17 cellular contexts compared by ENCODE assay signal in genomic region chr17:36928450-36929125, GRCh38. TPM values are rescaled to one million over a fixed set of nuclear protein-coding genes. Genes with fewer than 3 reads are reported as not detected.
DNase-seq lines count a peak whose midpoint lies in the region; ATAC-seq and TF ChIP-seq lines count a peak whose summit lies in the region.
"Had no signal": no experiment of that assay in that cellular context is flagged by ENCODE, and none has a peak within 500 bp of the region (broad histone marks: within the 10 kb centered on the region; RNA-seq: fewer than 3 reads in every experiment).

No MANE protein-coding gene starts in this region.

- H3K9me3 ChIP-seq in HEK293 (ENCODE audit: control insufficient read depth, insufficient read depth, low read depth, low read length) (no peaks in the 10 kb centered on the region), iPS-20b (ENCODE audit: insufficient read depth, low read depth, low read length) (no peaks in the 10 kb centered on the region)

- H3K4me1 ChIP-seq in HEK293 (ENCODE audit: control insufficient read depth, insufficient read depth, low read length) (peaks cover 16% of the 10 kb centered on the region), iPS-20b (ENCODE audit: insufficient read depth, low read length) (peaks cover 33% of the 10 kb centered on the region; the same call in 1 of the 2 replicates)
- H3K4me1 ChIP-seq: parathyroid adenoma had no signal

- POLR2A ChIA-PET in HEK293 (lab: Yijun Ruan, JAX) (interaction anchor here (0.6 to 1.5 kb wide), 4 partner anchors 8 to 17 kb away, joined by 3 to 5 read pairs (median 4); partner anchors contain the start of gene LHX1), activated B cell treated with CpG ODN at 0.5 μM for 24 hours (lab: Charles Lee) (interaction anchor here (1.0 kb wide), 1 partner anchor 10 kb away, joined by 3 read pairs; no protein-coding TSS in a partner anchor)

- H3K36me3 Mint-ChIP-seq in activated B cell treated with CpG ODN at 0.5 μM for 24 hours (ENCODE audit: low read depth) = no peaks in the 10 kb centered on the region

- intact Hi-C loops in activated B cell treated with CpG ODN at 0.5 μM for 24 hours (cut with micrococcal nuclease) = no loop called here

- no peak overlapping the region for H3K4me3 ChIP-seq in HEK293 (ENCODE audit: low read depth, low read length)
- peak overlapping the region; percentile 61 for H3K4me3 ChIP-seq in iPS-20b (ENCODE audit: low read length)

- DNase-seq in activated B cell treated with CpG ODN at 0.5 μM for 24 hours = no peak
- peak; percentile 66 for DNase-seq in renal cortical epithelial cell (ENCODE audit: low read depth)
- DNase-seq in Kasumi-1 (lab: John Stamatoyannopoulos, UW) = no peak
- no peak for DNase-seq in GF-D8 (lab: John Stamatoyannopoulos, UW)
- no peak for DNase-seq in SIG-M5 (lab: John Stamatoyannopoulos, UW)
- DNase-seq: activated naive CD4-positive, alpha-beta T cell treated with anti-CD3 and anti-CD28 coated beads, Interleukin-2, amount 50 U/mL, for 16 hours; central memory CD4-positive, alpha-beta T cell; foreskin keratinocyte; midbrain; NCI-H1930 had no signal

- peak; percentile 26 for ATAC-seq in activated B cell treated with CpG ODN at 0.5 μM for 24 hours (ENCODE audit: low read depth)
- ATAC-seq: foreskin keratinocyte, Panc1 had no signal

- CTCF ChIA-PET in HEK293 (lab: Yijun Ruan, JAX) = interaction anchor here (0.6 kb wide), 1 partner anchor 681 kb away, joined by 3 read pairs; no protein-coding TSS in a partner anchor
- CTCF ChIA-PET in activated B cell treated with CpG ODN at 0.5 μM for 24 hours (lab: Charles Lee) = no interaction called here

- peaks cover 46% of the 10 kb centered on the region for H3K27me3 Mint-ChIP-seq in activated B cell treated with CpG ODN at 0.5 μM for 24 hours

- no peaks in the 10 kb centered on the region for H3K9me3 Mint-ChIP-seq in activated B cell treated with CpG ODN at 0.5 μM for 24 hours

- TF ChIP-seq CTCF in HEK293 (tag by site-specific recombination; IDR thresholded peaks at IDR 0.05) (no peak), activated B cell treated with CpG ODN at 0.5 μM for 24 hours (IDR thresholded peaks at IDR 0.05) (no peak)

- peak overlapping the region; percentile 30; the same call in 1 of the 2 replicates for H3K9ac ChIP-seq in iPS-20b (ENCODE audit: low read depth, low read length)
- H3K9ac ChIP-seq: parathyroid adenoma had no signal

- H3K36me3 ChIP-seq in HEK293 (ENCODE audit: control insufficient read depth in 2 of 2, insufficient read depth in 1 of 2, low read length in 2 of 2) (peaks cover 0 to 6% of the 10 kb centered on the region in 2 experiments; a peak in 1 of 3 replicates), iPS-20b (ENCODE audit: insufficient read depth, low read depth, low read length) (no peaks in the 10 kb centered on the region)

- peaks cover 88% of the 10 kb centered on the region for H3K27me3 ChIP-seq in iPS-20b (ENCODE audit: insufficient read depth, low read length)

- no peak overlapping the region for H3K27ac Mint-ChIP-seq in activated B cell treated with CpG ODN at 0.5 μM for 24 hours

- peaks cover 48% of the 10 kb centered on the region for H3K4me1 Mint-ChIP-seq in activated B cell treated with CpG ODN at 0.5 μM for 24 hours

- H3K4me3 Mint-ChIP-seq in activated B cell treated with CpG ODN at 0.5 μM for 24 hours = peak overlapping the region; percentile 68

- H3K27ac ChIP-seq in HEK293 (ENCODE audit: extremely low read depth, low read depth, low read length) (no peak overlapping the region), iPS-20b (ENCODE audit: low read length) (no peak overlapping the region)
- H3K27ac ChIP-seq: C4-2B, foreskin keratinocyte, parathyroid adenoma, VCaP had no signal

TF ChIP-seq in HEK293, 187 proteins besides CTCF, POLR2A, EP300 and RAD21:
- TF ChIP-seq PRDM10 (tag by site-specific recombination; IDR thresholded peaks at IDR 0.05) (peak; percentile 23; the same call in 1 of the 2 replicates), ZNF677 (tag by site-specific recombination; IDR thresholded peaks at IDR 0.05) (no peak), ZNF335 (tag by site-specific recombination; conservative IDR thresholded peaks at IDR 0.05) (no peak)
TF ChIP-seq in HEK293: peak in this region for 1.

RNA-seq across cellular contexts. Expression of gene LHX1, which starts 8.7 kb away (rescaled TPM):
- total RNA-seq in activated B cell treated with CpG ODN at 0.5 μM for 24 hours (not detected in 2 replicates), renal cortical epithelial cell (1.7 and 14.5 TPM in 2 replicates)
- total RNA-seq: foreskin keratinocyte, subcutaneous adipose tissue had no signal

RNA-seq across cellular contexts. Expression of gene AATF, which starts 20.2 kb away (rescaled TPM):
- total RNA-seq in activated B cell treated with CpG ODN at 0.5 μM for 24 hours (73.2 and 86.1 TPM in 2 replicates), renal cortical epithelial cell (36.6 and 43.8 TPM in 2 replicates)
